In genomic region chr15:39230917-39231285, GRCh38 we compare ENCODE assay signal across 14 cellular contexts.
"Had no signal": no experiment of that assay in that cellular context is flagged by ENCODE, and none has a peak within 500 bp of the region (broad histone marks: within the 10 kb centered on the region; RNA-seq: fewer than 3 reads in every experiment).

No MANE protein-coding gene starts in this region.

- H3K36me3 Mint-ChIP-seq: activated CD8-positive, alpha-beta memory T cell treated with anti-CD3 and anti-CD28 coated beads, Interleukin-2, amount 10 ng/mL, durations not matched to agents 7 days and 5 days; activated naive CD8-positive, alpha-beta T cell; neural progenitor cell had no signal

- H3K9ac ChIP-seq: neural progenitor cell, parathyroid adenoma had no signal

- H3K27me3 ChIP-seq: esophagus muscularis mucosa, heart right ventricle, neural progenitor cell, thyroid gland had no signal

- H3K9me3 Mint-ChIP-seq: activated T-cell treated with anti-CD3 and anti-CD28 coated beads, Interleukin-2, amount 50 U/mL, for 4 hours; neural progenitor cell had no signal

- H3K4me3 Mint-ChIP-seq: activated CD8-positive, alpha-beta memory T cell treated with anti-CD3 and anti-CD28 coated beads, Interleukin-2, amount 10 ng/mL, durations not matched to agents 7 days and 5 days; activated naive CD8-positive, alpha-beta T cell; activated T-cell treated with anti-CD3 and anti-CD28 coated beads, Interleukin-2, amount 50 U/mL, for 4 hours; neural progenitor cell had no signal

- DNase-seq: activated CD4-positive, alpha-beta T cell treated with anti-CD3 and anti-CD28 coated beads for 1 hour; activated CD4-positive, alpha-beta T cell treated with anti-CD3 and anti-CD28 coated beads, Interleukin-2, amount 50 U/mL, for 48 hours; activated CD8-positive, alpha-beta memory T cell treated with anti-CD3 and anti-CD28 coated beads, Interleukin-2, amount 10 ng/mL, durations not matched to agents 7 days and 5 days; activated effector memory CD4-positive, alpha-beta T cell treated with anti-CD3 and anti-CD28 coated beads, Interleukin-2, amount 50 U/mL, for 16 hours; activated T-cell treated with anti-CD3 and anti-CD28 coated beads, Interleukin-2, amount 50 U/mL, for 4 hours; heart right ventricle; kidney; left ventricle myocardium inferior; thyroid gland had no signal

- H3K27ac ChIP-seq: left ventricle myocardium inferior, neural progenitor cell, parathyroid adenoma, thyroid gland had no signal

- H2AFZ ChIP-seq: parathyroid adenoma had no signal

- H3K36me3 ChIP-seq: esophagus muscularis mucosa, heart right ventricle, left ventricle myocardium inferior, neural progenitor cell, thyroid gland had no signal

- H3K27me3 Mint-ChIP-seq: activated naive CD8-positive, alpha-beta T cell had no signal

- ATAC-seq: activated CD8-positive, alpha-beta memory T cell treated with anti-CD3 and anti-CD28 coated beads, Interleukin-2, amount 10 ng/mL, durations not matched to agents 7 days and 5 days; activated T-cell treated with anti-CD3 and anti-CD28 coated beads, Interleukin-2, amount 50 U/mL, for 4 hours had no signal

- H3K4me2 ChIP-seq: neural progenitor cell had no signal

- H3K79me2 ChIP-seq: parathyroid adenoma had no signal

- H3K4me3 ChIP-seq: esophagus muscularis mucosa, heart right ventricle, left ventricle myocardium inferior, neural progenitor cell, skin epidermis, thyroid gland had no signal

- H3K27ac Mint-ChIP-seq: activated CD8-positive, alpha-beta memory T cell treated with anti-CD3 and anti-CD28 coated beads, Interleukin-2, amount 10 ng/mL, durations not matched to agents 7 days and 5 days; activated naive CD8-positive, alpha-beta T cell; neural progenitor cell had no signal

- H3K4me1 ChIP-seq: neural progenitor cell, parathyroid adenoma had no signal

- H3K9me3 ChIP-seq: esophagus muscularis mucosa, left ventricle myocardium inferior, thyroid gland had no signal
